8 cellular contexts compared by ENCODE assay signal in the genomic region with DNA sequence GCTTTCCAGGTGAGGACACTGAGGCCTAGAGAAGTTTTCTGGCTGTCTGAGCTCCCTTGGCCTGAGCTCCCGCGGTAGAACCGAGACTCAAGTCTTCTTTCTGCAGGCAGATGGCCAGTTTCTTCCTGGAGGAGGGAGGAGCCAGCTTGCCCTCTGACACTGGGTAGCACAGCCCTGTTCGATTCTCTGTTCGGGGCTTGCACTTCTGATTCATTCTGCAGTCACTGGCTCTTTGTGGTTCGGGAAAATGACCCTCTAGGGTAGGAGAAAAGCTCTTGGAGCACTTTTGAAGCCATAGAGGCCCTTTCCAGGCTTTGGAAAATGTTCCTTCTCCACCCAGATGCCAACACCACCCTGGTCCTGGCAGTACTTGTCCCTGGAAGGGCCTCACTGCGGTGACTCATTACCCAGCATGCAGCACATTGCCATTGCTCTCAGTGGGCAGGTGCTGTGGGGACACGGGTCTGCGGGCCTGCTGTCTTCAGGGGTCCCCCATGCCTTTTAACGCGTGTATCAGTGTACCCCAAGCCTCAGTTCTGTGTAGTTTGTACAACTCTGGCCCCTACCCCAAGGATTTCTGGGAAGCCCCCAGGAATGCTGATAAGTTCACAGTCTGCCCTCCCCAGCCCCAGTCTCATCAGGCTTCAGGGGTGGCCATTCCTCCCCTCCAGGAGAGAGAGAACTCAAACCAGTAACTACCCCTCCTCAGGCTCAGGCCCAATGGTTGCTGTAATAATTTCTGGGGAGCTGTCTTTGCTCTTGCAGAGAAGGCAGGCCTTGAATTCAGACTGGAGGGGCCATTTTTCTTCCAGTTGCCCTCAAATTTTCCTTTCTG. TPM values are rescaled to one million over a fixed set of nuclear protein-coding genes. Genes with fewer than 3 reads are reported as not detected.
DNase-seq lines count a peak whose midpoint lies in the region; ATAC-seq and TF ChIP-seq lines count a peak whose summit lies in the region.
"Had no signal": no experiment of that assay in that cellular context is flagged by ENCODE, and none has a peak within 500 bp of the region (broad histone marks: within the 10 kb centered on the region; RNA-seq: fewer than 3 reads in every experiment).

No MANE protein-coding gene starts in this region.

- H3K36me3 ChIP-seq in Panc1 (ENCODE audit: control insufficient read depth, insufficient read depth, low read length) = no peaks in the 10 kb centered on the region
- H3K36me3 ChIP-seq in vagina = no peaks in the 10 kb centered on the region

- TF ChIP-seq CTCF in Panc1 (IDR thresholded peaks at IDR 0.05) (no peak), vagina (IDR thresholded peaks at IDR 0.05) (no peak), GM10266 (IDR thresholded peaks at IDR 0.05; ENCODE audit: control insufficient read depth, insufficient read depth, low read depth, missing control alignments) (no peak), CD14-positive monocyte (IDR thresholded peaks at IDR 0.05) (no peak)

- POLR2A ChIA-PET in Panc1 (lab: Charles Lee) = interaction anchor here (0.5 kb wide), 1 partner anchor 93 kb away, joined by 8 read pairs; no protein-coding TSS in a partner anchor

- peak overlapping the region in 1 of 2 experiments; percentile 28; a peak in 2 of 4 replicates for H3K4me3 ChIP-seq in Panc1 (ENCODE audit: low read depth in 2 of 2, low read length in 2 of 2)
- no peak overlapping the region for H3K4me3 ChIP-seq in vagina

- peak; percentile 68 for ATAC-seq in Panc1

- H3K27ac ChIP-seq in Panc1 (ENCODE audit: low read length) (peak overlapping the region; percentile 79), epithelial cell of prostate (peak overlapping the region; percentile 89), vagina (peak overlapping the region; percentile 81)

- in situ Hi-C loops in Panc1 (cut with HindIII; ENCODE audit: low pct_unique_long_range_greater_than_20kb, low sequenced_read_pairs) = no loop called here

- H3K27me3 Mint-ChIP-seq in CD14-positive monocyte (ENCODE audit: low read depth in 3 of 3) = peaks cover 3 to 7% (median 4%) of the 10 kb centered on the region in 3 donors

- H3K4me1 ChIP-seq in Panc1 (ENCODE audit: control insufficient read depth, insufficient read depth, low read length) (peaks cover 96% of the 10 kb centered on the region), vagina (peaks cover 100% of the 10 kb centered on the region)

- intact Hi-C loops in Panc1 (cut with micrococcal nuclease; ENCODE audit: unreplicated experiment) (loop anchor here (5.0 kb wide), 1 partner anchor 71 kb away; no protein-coding TSS in a partner anchor), vagina (cut with DNase I) (no loop called here), CD14-positive monocyte (cut with micrococcal nuclease) (no loop called here)

- H3K27ac Mint-ChIP-seq in CD14-positive monocyte = no peak overlapping the region

- peak; percentile 55 for DNase-seq in Panc1 (ENCODE audit: low read depth, low spot score)
- no peak for DNase-seq in epithelial cell of prostate (ENCODE audit: low read depth, low spot score)
- peak; percentile 61 for DNase-seq in mucosa of gallbladder (ENCODE audit: low spot score)
- no peak for DNase-seq in vagina (ENCODE audit: extremely low spot score in 2 of 2)
- DNase-seq in GM10266 (ENCODE audit: extremely low spot score) = no peak
- DNase-seq in CD14-positive monocyte (ENCODE audit: low spot score) = no peak
- DNase-seq in activated gamma-delta T cell (lab: John Stamatoyannopoulos, UW) = no peak
- DNase-seq: NCI-H146 had no signal

- H3K9me3 ChIP-seq in Panc1 (ENCODE audit: control insufficient read depth, insufficient read depth, low read depth, low read length) = no peaks in the 10 kb centered on the region
- H3K9me3 ChIP-seq in vagina = no peaks in the 10 kb centered on the region

- no peak overlapping the region for H3K4me3 Mint-ChIP-seq in CD14-positive monocyte

- peaks cover 0 to 2% (median 0%) of the 10 kb centered on the region in 7 donors for H3K9me3 Mint-ChIP-seq in CD14-positive monocyte

- no peak for TF ChIP-seq POLR2A in vagina (IDR thresholded peaks at IDR 0.05)

- no TSS peak for BruUV-seq in Panc1 (replicated peaks; lab: Mats Ljungman, UMichigan)

- H3K36me3 Mint-ChIP-seq in CD14-positive monocyte = no peaks in the 10 kb centered on the region

- no peaks in the 10 kb centered on the region for H3K27me3 ChIP-seq in Panc1 (ENCODE audit: control insufficient read depth, insufficient read depth, low read length)
- no peaks in the 10 kb centered on the region for H3K27me3 ChIP-seq in vagina

- no peaks in the 10 kb centered on the region for H3K4me1 Mint-ChIP-seq in CD14-positive monocyte

- CTCF ChIA-PET in Panc1 (lab: Charles Lee) = interaction anchor here (0.7 kb wide), 1 partner anchor 105 kb away, joined by 3 read pairs; no protein-coding TSS in a partner anchor

RNA-seq across cellular contexts. Expression of gene CHST3, which starts 11.9 kb away (rescaled TPM):
- total RNA-seq in Panc1 (2021; ENCODE audit: unreplicated experiment) = 44.6 TPM
- 27.9 TPM for polyA plus RNA-seq in Panc1 (2012; ENCODE audit: insufficient read length)
- 10.3 TPM for total RNA-seq in mucosa of gallbladder
- 26.0 TPM for total RNA-seq in vagina
- polyA plus RNA-seq in CD14-positive monocyte = not detected

Comparison
In these comparisons a context has a peak if more than half of its experiments do, and no peak if none do; other contexts are left out.
1. DNase-seq: peak in Panc1 (single experiment) and mucosa of gallbladder (single experiment); none in epithelial cell of prostate (single experiment), vagina (0 of 2), GM10266 (single experiment), CD14-positive monocyte (single experiment) and activated gamma-delta T cell (single experiment).
2. Peak in every context shown above with its lines, with median percentiles within 50 percentile points of each other: H3K27ac ChIP-seq.